ENCODE assay signal across 13 cellular contexts in genomic region chr9:121567142-121568100, GRCh38.
DNase-seq lines count a peak whose midpoint lies in the region; ATAC-seq and TF ChIP-seq lines count a peak whose summit lies in the region.
"Had no signal": no experiment of that assay in that cellular context is flagged by ENCODE, and none has a peak within 500 bp of the region (broad histone marks: within the 10 kb centered on the region; RNA-seq: fewer than 3 reads in every experiment).

No MANE protein-coding gene starts in this region.

- no peaks in the 10 kb centered on the region for H4K20me1 ChIP-seq in BLaER1

- no peaks in the 10 kb centered on the region for H3K36me3 ChIP-seq in BLaER1
- no peaks in the 10 kb centered on the region for H3K36me3 ChIP-seq in left ventricle myocardium inferior

- no peaks in the 10 kb centered on the region for H3K9me3 ChIP-seq in BLaER1
- H3K9me3 ChIP-seq in left ventricle myocardium inferior (replicated peaks), result no peaks in the 10 kb centered on the region

- peak overlapping the region; percentile 35 for H3K4me3 ChIP-seq in BLaER1
- peak overlapping the region; percentile 34 for H3K4me3 ChIP-seq in astrocyte of the spinal cord (ENCODE audit: low read depth, low read length)
- H3K4me3 ChIP-seq in left ventricle myocardium inferior, result peak overlapping the region; percentile 67

- peaks cover 38% of the 10 kb centered on the region for H3K4me1 ChIP-seq in BLaER1
- peaks cover 37% of the 10 kb centered on the region for H3K4me1 ChIP-seq in left ventricle myocardium inferior

- H3K4me1 Mint-ChIP-seq in activated naive CD8-positive, alpha-beta T cell treated with anti-CD3 and anti-CD28 coated beads, Interleukin-2, amount 50 U/mL, for 24 hours, result no peaks in the 10 kb centered on the region
- H3K4me1 Mint-ChIP-seq: CD4-positive, alpha-beta memory T cell; immature natural killer cell had no signal

- no peak overlapping the region for H3K27ac Mint-ChIP-seq in activated naive CD8-positive, alpha-beta T cell treated with anti-CD3 and anti-CD28 coated beads, Interleukin-2, amount 50 U/mL, for 24 hours
- H3K27ac Mint-ChIP-seq: CD4-positive, alpha-beta memory T cell; immature natural killer cell; T-helper 1 cell treated with Interleukin-12 subunit alpha and Interleukin-12 subunit beta and Interleukin-4 antibody, amounts not matched to agents 30 μg/mL and 1 μg/mL, for 36 hours had no signal

- no peaks in the 10 kb centered on the region for H3K36me3 Mint-ChIP-seq in activated naive CD8-positive, alpha-beta T cell treated with anti-CD3 and anti-CD28 coated beads, Interleukin-2, amount 50 U/mL, for 24 hours (ENCODE audit: low read depth)
- H3K36me3 Mint-ChIP-seq: CD4-positive, alpha-beta memory T cell; immature natural killer cell had no signal

- no peak for ATAC-seq in GM18498 (IDR thresholded peaks at IDR 0.05; ENCODE audit: unreplicated experiment)
- no peak for ATAC-seq in activated naive CD8-positive, alpha-beta T cell treated with anti-CD3 and anti-CD28 coated beads, Interleukin-2, amount 50 U/mL, for 24 hours

- H3K27me3 Mint-ChIP-seq in activated naive CD8-positive, alpha-beta T cell treated with anti-CD3 and anti-CD28 coated beads, Interleukin-2, amount 50 U/mL, for 24 hours, result peaks cover 7% of the 10 kb centered on the region

- H3K9me3 Mint-ChIP-seq in activated naive CD8-positive, alpha-beta T cell treated with anti-CD3 and anti-CD28 coated beads, Interleukin-2, amount 50 U/mL, for 24 hours, result no peaks in the 10 kb centered on the region
- H3K9me3 Mint-ChIP-seq: immature natural killer cell; T-helper 1 cell treated with Interleukin-12 subunit alpha and Interleukin-12 subunit beta and Interleukin-4 antibody, amounts not matched to agents 30 μg/mL and 1 μg/mL, for 36 hours had no signal

- DNase-seq in astrocyte of the spinal cord (ENCODE audit: low read depth, low spot score) (peak; percentile 24), left ventricle myocardium inferior (peak; percentile 25), retina (peak; percentile 74), T-helper 9 cell (no peak), NCI-H2196 treated with DMSO at 0.1 percent for 48 hours (lab: John Stamatoyannopoulos, UW; ENCODE audit: unreplicated experiment) (no peak)
- no peak for DNase-seq in activated naive CD8-positive, alpha-beta T cell treated with anti-CD3 and anti-CD28 coated beads, Interleukin-2, amount 50 U/mL, for 24 hours
- DNase-seq: CD4-positive, alpha-beta memory T cell; immature natural killer cell; Kasumi-1; NCI-H526 had no signal

- intact Hi-C loops in left ventricle myocardium inferior (cut with micrococcal nuclease), result no loop called here

- TF ChIP-seq CTCF in astrocyte of the spinal cord (IDR thresholded peaks at IDR 0.05; ENCODE audit: low read depth, low read length) (no peak), left ventricle myocardium inferior (IDR thresholded peaks at IDR 0.05; ENCODE audit: borderline replicate concordance) (no peak)

- H3K9ac ChIP-seq in BLaER1, result peak overlapping the region; percentile 70

- H3K27ac ChIP-seq in BLaER1, result peak overlapping the region; percentile 44; the same call in 1 of the 2 replicates
- peak overlapping the region; percentile 87 for H3K27ac ChIP-seq in left ventricle myocardium inferior (replicated peaks)

- in situ Hi-C loops in astrocyte of the spinal cord (cut with HindIII; ENCODE audit: low sequenced_read_pairs), result no loop called here

- H3K27me3 ChIP-seq in BLaER1 (no peaks in the 10 kb centered on the region), left ventricle myocardium inferior (ENCODE audit: low read depth) (no peaks in the 10 kb centered on the region)

- peak overlapping the region; percentile 87 for H3K4me2 ChIP-seq in BLaER1

- H3K4me3 Mint-ChIP-seq in activated naive CD8-positive, alpha-beta T cell treated with anti-CD3 and anti-CD28 coated beads, Interleukin-2, amount 50 U/mL, for 24 hours, result no peak overlapping the region
- H3K4me3 Mint-ChIP-seq: CD4-positive, alpha-beta memory T cell; immature natural killer cell; T-helper 1 cell treated with Interleukin-12 subunit alpha and Interleukin-12 subunit beta and Interleukin-4 antibody, amounts not matched to agents 30 μg/mL and 1 μg/mL, for 36 hours had no signal

Comparison
In these comparisons a context has a peak if more than half of its experiments do, and no peak if none do; other contexts are left out.
1. DNase-seq: peak in astrocyte of the spinal cord (single experiment), left ventricle myocardium inferior (single experiment) and retina (single experiment); none in activated naive CD8-positive, alpha-beta T cell treated with anti-CD3 and anti-CD28 coated beads, Interleukin-2, amount 50 U/mL, for 24 hours (single experiment), T-helper 9 cell (single experiment) and NCI-H2196 treated with DMSO at 0.1 percent for 48 hours (single experiment).
2. Peak in every context shown above with its lines, with median percentiles within 50 percentile points of each other: H3K4me3 ChIP-seq.